Comparison of ENCODE assay signal across 10 cellular contexts in the genomic region with DNA sequence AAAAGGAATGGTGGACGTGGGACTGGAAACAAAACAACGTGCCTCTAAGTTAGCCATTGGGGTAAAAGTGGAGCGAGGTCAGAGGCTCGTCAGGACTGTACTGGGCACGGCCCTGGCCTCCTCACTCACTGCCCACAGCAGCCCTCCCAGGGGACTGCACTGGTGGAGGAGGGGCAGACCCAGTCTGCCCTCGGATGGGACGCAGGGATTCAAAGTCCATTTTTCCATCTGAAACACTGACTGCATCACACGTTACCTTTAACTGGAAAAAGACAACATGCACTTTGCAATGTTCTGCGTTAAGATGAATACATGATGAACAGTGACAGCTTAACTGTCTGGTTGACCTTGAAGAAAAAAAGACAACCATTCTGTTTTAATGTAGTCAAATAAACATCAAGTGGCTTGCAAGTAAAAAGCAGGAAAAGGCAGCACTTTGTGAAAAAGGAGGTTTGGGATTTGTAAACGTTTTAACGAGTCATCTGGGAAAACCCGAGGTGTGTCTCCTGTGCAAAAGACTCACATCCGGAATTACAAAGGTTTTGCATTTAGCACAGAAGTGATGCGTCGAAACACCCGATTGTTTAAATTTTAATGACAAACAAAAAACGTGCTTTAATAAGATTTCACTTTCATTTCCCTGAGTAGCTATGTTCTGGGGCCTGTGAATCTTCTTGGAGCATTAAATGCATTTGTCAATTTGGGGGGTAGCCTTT. TPM values are rescaled to one million over a fixed set of nuclear protein-coding genes. Genes with fewer than 3 reads are reported as not detected.
A peak's percentile ranks its signal among the peaks of the same experiment; 100 is the strongest.
DNase-seq lines count a peak whose midpoint lies in the region; ATAC-seq and TF ChIP-seq lines count a peak whose summit lies in the region.
"Had no signal": no experiment of that assay in that cellular context is flagged by ENCODE, and none has a peak within 500 bp of the region (broad histone marks: within the 10 kb centered on the region; RNA-seq: fewer than 3 reads in every experiment).

No MANE protein-coding gene starts in this region.

- TF ChIP-seq CTCF in Caco-2 (IDR thresholded peaks at IDR 0.05; ENCODE audit: insufficient read depth in 1 of 2, low read depth in 1 of 2, low read length in 1 of 2, severe bottlenecking in 1 of 2, unreplicated experiment in 1 of 2) (no peak), IMR-90 (conservative IDR thresholded peaks at IDR 0.05; ENCODE audit: low read depth, low read length) (no peak)

- H2BK5ac ChIP-seq in IMR-90 (ENCODE audit: low read depth, low read length, poor library complexity, severe bottlenecking) = no peak overlapping the region
- no peak overlapping the region for H2BK5ac ChIP-seq in neuronal stem cell (ENCODE audit: low read length)

- H3K56ac ChIP-seq in IMR-90 (ENCODE audit: extremely low read depth, insufficient read depth, low read length) = no peak overlapping the region

- no peak overlapping the region for H3K27ac ChIP-seq in IMR-90 (ENCODE audit: insufficient read depth, low read length)
- H3K27ac ChIP-seq in neuronal stem cell (replicated peaks; ENCODE audit: low read length) = no peak overlapping the region
- H3K27ac ChIP-seq: coronary artery, RWPE1 had no signal

- no peak overlapping the region for H3K18ac ChIP-seq in IMR-90 (ENCODE audit: low read depth, low read length)
- H3K18ac ChIP-seq in neuronal stem cell (ENCODE audit: low read length) = no peak overlapping the region

- H3K27ac Mint-ChIP-seq in Caco-2 (ENCODE audit: unreplicated experiment) = peak overlapping the region; percentile 49
- peak overlapping the region; percentile 82 for H3K27ac Mint-ChIP-seq in activated T-helper 17 cell treated with anti-CD3 and anti-CD28 coated beads, Interleukin-2, amount 50 U/mL, for 72 hours
- H3K27ac Mint-ChIP-seq in memory B cell = peak overlapping the region; percentile 6

- peaks cover 5% of the 10 kb centered on the region for H3K36me3 Mint-ChIP-seq in Caco-2 (ENCODE audit: insufficient read depth, unreplicated experiment)
- H3K36me3 Mint-ChIP-seq in activated T-helper 17 cell treated with anti-CD3 and anti-CD28 coated beads, Interleukin-2, amount 50 U/mL, for 72 hours (ENCODE audit: low read depth) = peaks cover 5% of the 10 kb centered on the region
- no peaks in the 10 kb centered on the region for H3K36me3 Mint-ChIP-seq in memory B cell

- no peaks in the 10 kb centered on the region for H3K79me1 ChIP-seq in IMR-90 (ENCODE audit: low read depth in 1 of 2, low read length in 2 of 2)
- H3K79me1 ChIP-seq in neuronal stem cell (ENCODE audit: low read depth, low read length) = no peaks in the 10 kb centered on the region

- H3K9me1 ChIP-seq in IMR-90 (ENCODE audit: insufficient read depth, low read length) = peaks cover 6% of the 10 kb centered on the region

- no peak overlapping the region for H2BK12ac ChIP-seq in neuronal stem cell (ENCODE audit: low read length)

- peak overlapping the region; percentile 68; the same call in 1 of the 2 replicates for H2BK20ac ChIP-seq in IMR-90 (ENCODE audit: low read depth, low read length)

- peaks cover 62% of the 10 kb centered on the region for H3K4me1 Mint-ChIP-seq in Caco-2 (ENCODE audit: low read depth, unreplicated experiment)
- peaks cover 45% of the 10 kb centered on the region for H3K4me1 Mint-ChIP-seq in activated T-helper 17 cell treated with anti-CD3 and anti-CD28 coated beads, Interleukin-2, amount 50 U/mL, for 72 hours
- H3K4me1 Mint-ChIP-seq in memory B cell = peaks cover 12% of the 10 kb centered on the region

- H4K5ac ChIP-seq in IMR-90 (ENCODE audit: low read depth, low read length) = no peak overlapping the region

- H3K36me3 ChIP-seq in Caco-2 (ENCODE audit: control insufficient read depth, insufficient read depth, low read length) (no peaks in the 10 kb centered on the region), IMR-90 (ENCODE audit: control insufficient read depth, insufficient read depth, low read length) (no peaks in the 10 kb centered on the region), neuronal stem cell (replicated peaks in 1 of 2; ENCODE audit: control insufficient read depth in 2 of 2, insufficient read depth in 2 of 2, low read length in 2 of 2) (no peaks in the 10 kb centered on the region)
- H3K36me3 ChIP-seq: stomach had no signal

- peak overlapping the region; percentile 18 for H3K4ac ChIP-seq in IMR-90 (ENCODE audit: low read depth, low read length)
- H3K4ac ChIP-seq in neuronal stem cell (ENCODE audit: low read length) = no peak overlapping the region

- POLR2A ChIA-PET in Caco-2 (lab: Charles Lee) (no interaction called here), IMR-90 (lab: Charles Lee; ENCODE audit: unreplicated experiment) (no interaction called here)

- H2BK15ac ChIP-seq in IMR-90 (ENCODE audit: low read depth, low read length) (no peak overlapping the region), neuronal stem cell (ENCODE audit: low read length) (no peak overlapping the region)

- 51% methylated on average over 7 of the region's 17 CpGs; no CpG with 5 or more reads in 1 of the 2 experiments for WGBS in IMR-90 (ENCODE audit: extremely low coverage in 2 of 2, insufficient read length in 1 of 2), 2 experiments
- WGBS in neuronal stem cell (ENCODE audit: extremely low coverage in 2 of 2, insufficient read length in 2 of 2, insufficient replicate concordance in 1 of 2), 2 donors = no CpG with 5 or more reads among the region's 17 CpGs

- H3K4me3 Mint-ChIP-seq in Caco-2 (ENCODE audit: unreplicated experiment) (no peak overlapping the region), memory B cell (peak overlapping the region; percentile 31)
- H3K4me3 Mint-ChIP-seq in activated T-helper 17 cell treated with anti-CD3 and anti-CD28 coated beads, Interleukin-2, amount 50 U/mL, for 72 hours = peak overlapping the region; percentile 91

- intact Hi-C loops in Caco-2 (cut with micrococcal nuclease; ENCODE audit: unreplicated experiment) = no loop called here
- intact Hi-C loops in IMR-90 (cut with micrococcal nuclease) = no loop called here

- H2AFZ ChIP-seq in IMR-90 (replicated peaks; ENCODE audit: low read length, poor library complexity) (no peak overlapping the region), neuronal stem cell (ENCODE audit: low read length) (no peak overlapping the region)

- H3K27me3 ChIP-seq in Caco-2 (replicated peaks; ENCODE audit: control insufficient read depth, insufficient read depth, low read length) (no peaks in the 10 kb centered on the region), IMR-90 (ENCODE audit: control insufficient read depth, insufficient read depth, low read length) (no peaks in the 10 kb centered on the region), neuronal stem cell (ENCODE audit: control insufficient read depth in 3 of 3, insufficient read depth in 3 of 3, low read depth in 1 of 3, low read length in 3 of 3) (peaks cover 0 to 7% (median 0%) of the 10 kb centered on the region in 3 experiments)
- H3K27me3 ChIP-seq: stomach had no signal

- CTCF ChIA-PET in Caco-2 (lab: Charles Lee) (no interaction called here), IMR-90 (lab: Yijun Ruan, JAX) (no interaction called here)

- ATAC-seq in IMR-90 (ENCODE audit: low read depth) = no peak
- ATAC-seq in activated T-helper 17 cell treated with anti-CD3 and anti-CD28 coated beads, Interleukin-2, amount 50 U/mL, for 72 hours (replicated peaks) = no peak
- ATAC-seq in memory B cell (ENCODE audit: low read depth) = peak; percentile 63

- H3K4me2 ChIP-seq in IMR-90 (ENCODE audit: low read depth, low read length) (peak overlapping the region; percentile 17; the same call in 1 of the 2 replicates), neuronal stem cell (ENCODE audit: insufficient read depth, low read length, poor library complexity, severe bottlenecking) (no peak overlapping the region)

- H2BK120ac ChIP-seq in IMR-90 (ENCODE audit: low read depth, low read length) (no peak overlapping the region; the same call in 1 of the 2 replicates), neuronal stem cell (ENCODE audit: low read depth, low read length) (no peak overlapping the region)

- dilution Hi-C loops in IMR-90 (cut with HindIII; ENCODE audit: low sequenced_read_pairs, unreplicated experiment) = no loop called here

- peak overlapping the region; percentile 34 for H2AK9ac ChIP-seq in IMR-90 (replicated peaks; ENCODE audit: low read depth, low read length, poor library complexity)

- H3K23ac ChIP-seq in IMR-90 (ENCODE audit: low read depth, low read length) (peak overlapping the region; percentile 0; the same call in 1 of the 2 replicates), neuronal stem cell (ENCODE audit: low read depth, low read length, poor library complexity) (no peak overlapping the region)

- H3K4me3 ChIP-seq in Caco-2 (ENCODE audit: low read depth, low read length) (no peak overlapping the region), IMR-90 (ENCODE audit: insufficient read depth, low read depth, low read length) (no peak overlapping the region), neuronal stem cell (ENCODE audit: low read length in 2 of 2) (no peak overlapping the region)
- H3K4me3 ChIP-seq: coronary artery, stomach had no signal

- H3K27me3 Mint-ChIP-seq in Caco-2 (ENCODE audit: insufficient read depth, unreplicated experiment) (no peaks in the 10 kb centered on the region), memory B cell (no peaks in the 10 kb centered on the region)
- no peaks in the 10 kb centered on the region for H3K27me3 Mint-ChIP-seq in activated T-helper 17 cell treated with anti-CD3 and anti-CD28 coated beads, Interleukin-2, amount 50 U/mL, for 72 hours

- DNase-seq in Caco-2 (no peak), IMR-90 (peak; percentile 70), memory B cell (ENCODE audit: low spot score in 2 of 2) (no peak), germinal center (ENCODE audit: low spot score) (no peak), neuronal stem cell (ENCODE audit: low spot score) (no peak)
- no peak for DNase-seq in stimulated activated CD4-positive, alpha-beta T cell treated with anti-CD3 and anti-CD28 coated beads, Interleukin-2, amount 100 ng/mL, for 48 hours
- DNase-seq: stomach had no signal

- H2AK5ac ChIP-seq in IMR-90 (ENCODE audit: low read depth, low read length) (no peak overlapping the region), neuronal stem cell (ENCODE audit: low read depth, low read length) (no peak overlapping the region)

- H3K4me1 ChIP-seq in Caco-2 (peaks cover 54% of the 10 kb centered on the region), IMR-90 (ENCODE audit: control insufficient read depth, insufficient read depth, low read length) (peaks cover 12% of the 10 kb centered on the region), neuronal stem cell (ENCODE audit: control insufficient read depth in 2 of 2, insufficient read depth in 1 of 2, low read depth in 1 of 2, low read length in 2 of 2) (peaks cover 6 to 14% of the 10 kb centered on the region in 2 donors)

- H4K91ac ChIP-seq in IMR-90 (ENCODE audit: insufficient read depth, low read depth, low read length) (no peak overlapping the region; the same call in 1 of the 2 replicates), neuronal stem cell (ENCODE audit: low read depth, low read length, poor library complexity) (no peak overlapping the region)

- no peaks in the 10 kb centered on the region for H4K20me1 ChIP-seq in IMR-90 (ENCODE audit: insufficient read depth, low read length)

- no peak for TF ChIP-seq POLR2A in IMR-90 (IDR thresholded peaks at IDR 0.05; ENCODE audit: low read depth, low read length)

- H3K9ac ChIP-seq in IMR-90 (ENCODE audit: low read depth, low read length) (no peak overlapping the region), neuronal stem cell (ENCODE audit: low read depth, low read length, poor library complexity) (no peak overlapping the region)

- no peak overlapping the region; a peak in 1 of 4 replicates for H4K8ac ChIP-seq in IMR-90 (ENCODE audit: low read depth in 2 of 2, low read length in 2 of 2)
- no peak overlapping the region for H4K8ac ChIP-seq in neuronal stem cell (ENCODE audit: low read depth, low read length)

- in situ Hi-C loops in IMR-90 (cut with MboI; ENCODE audit: low sequenced_read_pairs) = no loop called here

- H3K9me3 Mint-ChIP-seq in Caco-2 (ENCODE audit: unreplicated experiment) = no peaks in the 10 kb centered on the region
- no peaks in the 10 kb centered on the region for H3K9me3 Mint-ChIP-seq in activated T-helper 17 cell treated with anti-CD3 and anti-CD28 coated beads, Interleukin-2, amount 50 U/mL, for 72 hours
- peaks cover 4% of the 10 kb centered on the region for H3K9me3 Mint-ChIP-seq in memory B cell

- H3K14ac ChIP-seq in IMR-90 (replicated peaks; ENCODE audit: low read depth, low read length) (peak overlapping the region; percentile 43; the same call in 1 of the 2 replicates), neuronal stem cell (ENCODE audit: low read length) (no peak overlapping the region)

- H3K9me3 ChIP-seq in Caco-2 (no peaks in the 10 kb centered on the region), IMR-90 (ENCODE audit: control insufficient read depth, insufficient read depth, low read length) (no peaks in the 10 kb centered on the region), neuronal stem cell (replicated peaks in 1 of 2; ENCODE audit: control insufficient read depth in 2 of 2, insufficient read depth in 1 of 2, low read depth in 1 of 2, low read length in 2 of 2) (no peaks in the 10 kb centered on the region)
- H3K9me3 ChIP-seq: stomach had no signal

- BruUV-seq in Caco-2 (replicated peaks; lab: Mats Ljungman, UMichigan) (no TSS peak), IMR-90 (replicated peaks; lab: Mats Ljungman, UMichigan) (no TSS peak)

- no peak for TF ChIP-seq RAD21 in IMR-90 (IDR thresholded peaks at IDR 0.05; ENCODE audit: low read length)

RNA-seq across cellular contexts. Expression of a gene that starts 18.8 kb away (rescaled TPM):
- 78.5 and 84.5 TPM in 2 replicates for total RNA-seq in Caco-2 (2022)
- 69.0 and 98.6 TPM in 2 replicates for total RNA-seq in IMR-90 (2012; rRNA removed)
- 123 and 175 TPM in 2 replicates for polyA plus RNA-seq in IMR-90 (2012; rRNA removed)
- 70.4 and 114 TPM in 2 replicates for polyA plus RNA-seq in IMR-90 (2012; cell fraction: cytosol; rRNA removed)
- polyA plus RNA-seq in IMR-90 (2012; cell fraction: nucleus; rRNA removed; ENCODE audit: low replicate concordance) = 720 and 827 TPM in 2 replicates
- 100 to 1,000 TPM; 163 to 201 TPM for total RNA-seq in activated T-helper 17 cell treated with anti-CD3 and anti-CD28 coated beads, Interleukin-2, amount 50 U/mL, for 72 hours
- 12.9 TPM for polyA plus RNA-seq in neuronal stem cell (2013, experiment 1 of 2)
- 13.2 TPM for polyA plus RNA-seq in neuronal stem cell (2013, experiment 2 of 2)

Comparison
In these comparisons a context has a peak if more than half of its experiments do, and no peak if none do; other contexts are left out.
1. H3K27ac Mint-ChIP-seq: peak in every context shown above with its lines; median percentile 82 in activated T-helper 17 cell treated with anti-CD3 and anti-CD28 coated beads, Interleukin-2, amount 50 U/mL, for 72 hours; 49 in Caco-2; 6 in memory B cell.